24 cellular contexts compared by ENCODE assay signal in genomic region chr5:95098012-95098411, GRCh38.
A peak's percentile ranks its signal among the peaks of the same experiment; 100 is the strongest.
DNase-seq lines count a peak whose midpoint lies in the region; ATAC-seq, FAIRE-seq and TF ChIP-seq lines count a peak whose summit lies in the region.
"Had no signal": no experiment of that assay in that cellular context is flagged by ENCODE, and none has a peak within 500 bp of the region (broad histone marks: within the 10 kb centered on the region; RNA-seq: fewer than 3 reads in every experiment).

No MANE protein-coding gene starts in this region.

- no peak for TF ChIP-seq POLR2A in A549 (IDR thresholded peaks at IDR 0.05; ENCODE audit: low read length)

- no peak for TF ChIP-seq RAD21 in A549 (conservative IDR thresholded peaks at IDR 0.05 in 1 of 2, IDR thresholded peaks at IDR 0.05 in 1 of 2)

- no peak for FAIRE-seq in A549 (lab: Jason Lieb, UNC)
- FAIRE-seq: GM12878, GM12892, GM19239 had no signal

- TF ChIP-seq EP300 in A549 (IDR thresholded peaks at IDR 0.05), result no peak

- CTCF ChIA-PET in A549 (lab: Yijun Ruan, JAX) (no interaction called here), PC-9 (lab: Charles Lee) (no interaction called here)

- no peak for ATAC-seq in A549
- no peak for ATAC-seq in left cardiac atrium
- no peak for ATAC-seq in GM18498 (IDR thresholded peaks at IDR 0.05; ENCODE audit: unreplicated experiment)
- ATAC-seq: GM12878 had no signal

- no peaks in the 10 kb centered on the region for H3K27me3 ChIP-seq in PC-9 (ENCODE audit: insufficient read depth, low read depth)
- H3K27me3 ChIP-seq: BLaER1 had no signal

- TF ChIP-seq CTCF in A549 (IDR thresholded peaks at IDR 0.05) (no peak), PC-9 (conservative IDR thresholded peaks at IDR 0.05) (no peak)

- BruUV-seq in PC-9 (replicated peaks; lab: Mats Ljungman, UMichigan), result no TSS peak

- H2AFZ ChIP-seq in PC-9, result 0 out of 2 replicates have a peak overlapping the region, but pooled peaks have one; percentile 66

- intact Hi-C loops in PC-9 (cut with micrococcal nuclease; ENCODE audit: unreplicated experiment) (no loop called here), left cardiac atrium (cut with DNase I) (no loop called here)

- H3K4me3 ChIP-seq in A549 (no peak overlapping the region), PC-9 (no peak overlapping the region)
- H3K4me3 ChIP-seq: BLaER1, GM12878 had no signal

- POLR2A ChIA-PET in A549 (lab: Yijun Ruan, JAX) (no interaction called here), PC-9 (lab: Charles Lee; ENCODE audit: unreplicated experiment) (no interaction called here)

- H3K36me3 ChIP-seq in PC-9 (ENCODE audit: low read depth), result no peaks in the 10 kb centered on the region
- H3K36me3 ChIP-seq: BE2C, BLaER1 had no signal

- H3K9me2 ChIP-seq in PC-9 (ENCODE audit: insufficient read depth), result no peaks in the 10 kb centered on the region

- WGBS in A549 (ENCODE audit: missing lambda C conversion rate), result 8% methylated on average over 2 of the region's 2 CpGs

- DNase-seq in A549 (ENCODE audit: low read depth in 1 of 2, low spot score in 1 of 2) (no peak), DMS53 treated with DMSO at 0.1 percent for 48 hours (lab: John Stamatoyannopoulos, UW; ENCODE audit: unreplicated experiment) (peak; percentile 19), PC-9 (no peak), left cardiac atrium (no peak), NCI-H510A (lab: John Stamatoyannopoulos, UW) (no peak)
- DNase-seq: ACHN; BE2C; C1 segment of cervical spinal cord; CD4-positive, alpha-beta memory T cell; CD4-positive, CD25-positive, alpha-beta regulatory T cell; CD8-positive, alpha-beta memory T cell; COR-L47; DMS 273 treated with DMSO at 0.1 percent for 48 hours; DMS153; DMS79; DND-41; EL; GDM1 had no signal

- H4K20me1 ChIP-seq in PC-9 (ENCODE audit: insufficient read depth), result no peaks in the 10 kb centered on the region
- H4K20me1 ChIP-seq: BLaER1 had no signal

- H3K9me3 ChIP-seq in A549 (0 out of 3 replicates have a peak, but pooled peaks cover 2% of the 10 kb centered on the region), PC-9 (ENCODE audit: insufficient read depth, low read depth) (no peaks in the 10 kb centered on the region)
- H3K9me3 ChIP-seq: BE2C, BLaER1 had no signal

- H3K79me2 ChIP-seq in PC-9 (ENCODE audit: low read depth), result no peaks in the 10 kb centered on the region

- no peaks in the 10 kb centered on the region for H3F3A ChIP-seq in PC-9 (ENCODE audit: insufficient read depth, low read depth)

- H3K4me1 ChIP-seq in A549 (no peaks in the 10 kb centered on the region), PC-9 (replicated peaks; ENCODE audit: insufficient read depth) (peaks cover 19% of the 10 kb centered on the region; the same call in 1 of the 2 replicates)
- H3K4me1 ChIP-seq: BE2C, BLaER1 had no signal

- H3K4me2 ChIP-seq in A549, result no peak overlapping the region
- H3K4me2 ChIP-seq in PC-9, result no peak overlapping the region; the same call in 1 of the 2 replicates
- H3K4me2 ChIP-seq: BLaER1 had no signal

- no peak overlapping the region for H3K27ac ChIP-seq in A549
- no peak overlapping the region for H3K27ac ChIP-seq in PC-9
- H3K27ac ChIP-seq: 22Rv1, BLaER1 had no signal

TF ChIP-seq in A549, 52 proteins besides CTCF, POLR2A, EP300 and RAD21:
- TF ChIP-seq SMC3 (IDR thresholded peaks at IDR 0.05), result no peak
- TF ChIP-seq HOXB5 (CRISPR knock-in tag; IDR thresholded peaks at IDR 0.05), result no peak
- TF ChIP-seq FOSL2 (IDR thresholded peaks at IDR 0.05), result no peak
- TF ChIP-seq FOSL2 (CRISPR knock-in tag; IDR thresholded peaks at IDR 0.05), result 0 out of 2 replicates have a peak, but pooled peaks have one; percentile 14
